Comparison of ENCODE assay signal across 11 cellular contexts in genomic region chr4:7817877-7818675, GRCh38.
A peak's percentile ranks its signal among the peaks of the same experiment; 100 is the strongest.
DNase-seq lines count a peak whose midpoint lies in the region; ATAC-seq and TF ChIP-seq lines count a peak whose summit lies in the region.
"Had no signal": no experiment of that assay in that cellular context is flagged by ENCODE, and none has a peak within 500 bp of the region (broad histone marks: within the 10 kb centered on the region; RNA-seq: fewer than 3 reads in every experiment).

No MANE protein-coding gene starts in this region.

- no peaks in the 10 kb centered on the region for H4K20me1 ChIP-seq in SK-N-SH (ENCODE audit: insufficient read depth)

- peaks cover 8 to 37% (median 16%) of the 10 kb centered on the region in 3 donors for H3K36me3 Mint-ChIP-seq in immature natural killer cell

- TF ChIP-seq CTCF in SK-N-SH (IDR thresholded peaks at IDR 0.05) (no peak), transverse colon (IDR thresholded peaks at IDR 0.05) (no peak)

- TF ChIP-seq RAD21 in SK-N-SH (IDR thresholded peaks at IDR 0.05; ENCODE audit: low read length), result peak; percentile 36

- H2AFZ ChIP-seq in SK-N-SH (ENCODE audit: low read depth), result no peak overlapping the region

- CTCF ChIA-PET in SK-N-SH (lab: Yijun Ruan, JAX), result interaction anchor here (0.6 to 17.8 kb wide), 11 partner anchors 13 to 661 kb away, joined by 3 to 228 read pairs (median 4); no protein-coding TSS in a partner anchor

- TF ChIP-seq EP300 in SK-N-SH (IDR thresholded peaks at IDR 0.05; ENCODE audit: borderline replicate concordance in 1 of 2, low read depth in 1 of 2, low read length in 1 of 2) (peak in 1 of 2 experiments; percentile 92; a peak in 2 of 4 replicates), transverse colon (IDR thresholded peaks at IDR 0.05; ENCODE audit: low read depth) (no peak)

- ATAC-seq in left cardiac atrium (peak; percentile 32 to 43), GM21723 (IDR thresholded peaks at IDR 0.05; ENCODE audit: unreplicated experiment) (no peak)

- peak overlapping the region; percentile 5; the same call in 1 of the 2 replicates for H3K9ac ChIP-seq in SK-N-SH

- peaks cover 58 to 79% of the 10 kb centered on the region in 2 experiments for H3K36me3 ChIP-seq in SK-N-SH (replicated peaks in 1 of 2; ENCODE audit: control insufficient read depth in 1 of 2, insufficient read depth in 2 of 2, low read length in 1 of 2)
- peaks cover 0 to 22% (median 7%) of the 10 kb centered on the region in 4 donors for H3K36me3 ChIP-seq in transverse colon

- H3F3A ChIP-seq in SK-N-SH (replicated peaks; ENCODE audit: insufficient read depth), result peaks cover 48% of the 10 kb centered on the region

- intact Hi-C loops in left cardiac atrium (cut with DNase I) (no loop called here), transverse colon (cut with DNase I; ENCODE audit: low total_unique reads) (no loop called here)

- 57% methylated on average over 9 of the region's 9 CpGs for WGBS in SK-N-SH (ENCODE audit: low lambda C conversion rate)
- WGBS in transverse colon (ENCODE audit: low coverage in 1 of 2), 2 donors, result 67 to 77% methylated on average over 7 to 9 of the region's 9 CpGs

- no peak for TF ChIP-seq POLR2A in transverse colon (IDR thresholded peaks at IDR 0.05)

- peak overlapping the region; percentile 26; the same call in 1 of the 2 replicates for H3K4me2 ChIP-seq in SK-N-SH

- in situ Hi-C loops in transverse colon (cut with MboI; ENCODE audit: low pct_ligation_motif_present in 1 of 4, low pct_unique_long_range_greater_than_20kb in 1 of 4, low sequenced_read_pairs in 3 of 4), result no loop called here

- no peak overlapping the region for H3K27ac Mint-ChIP-seq in immature natural killer cell

- no peak overlapping the region for H3K4me3 ChIP-seq in SK-N-SH (ENCODE audit: low read depth in 2 of 2, low read length in 1 of 2)
- H3K4me3 ChIP-seq in transverse colon, result no peak overlapping the region
- H3K4me3 ChIP-seq: lung had no signal

- POLR2A ChIA-PET in SK-N-SH (lab: Yijun Ruan, JAX), result interaction anchor here (0.8 kb wide), 1 partner anchor 87 kb away, joined by 3 read pairs; no protein-coding TSS in a partner anchor

- H3K4me1 ChIP-seq in SK-N-SH (ENCODE audit: control insufficient read depth in 1 of 2, insufficient read depth in 2 of 2, low read depth in 1 of 2, low read length in 1 of 2) (peaks cover 29 to 73% of the 10 kb centered on the region in 2 experiments), transverse colon (peaks cover 4 to 52% (median 7%) of the 10 kb centered on the region in 4 donors)

- no peak overlapping the region for H3K4me3 Mint-ChIP-seq in immature natural killer cell

- DNase-seq in NCI-H2196 (lab: John Stamatoyannopoulos, UW; ENCODE audit: unreplicated experiment), result peak; percentile 26
- DNase-seq in NCI-H2196 treated with DMSO at 0.1 percent for 48 hours (lab: John Stamatoyannopoulos, UW; ENCODE audit: unreplicated experiment), result no peak
- peak; percentile 79 for DNase-seq in SK-N-SH
- peak; percentile 60 for DNase-seq in left cardiac atrium
- DNase-seq in transverse colon, result no peak
- DNase-seq in activated CD8-positive, alpha-beta memory T cell treated with anti-CD3 and anti-CD28 coated beads, Interleukin-2, amount 50 U/mL, for 48 hours, result no peak
- DNase-seq in immature natural killer cell, result no peak
- DNase-seq: DND-41, T-helper 2 cell had no signal

- peaks cover 0 to 3% (median 2%) of the 10 kb centered on the region in 3 donors for H3K27me3 Mint-ChIP-seq in immature natural killer cell (ENCODE audit: low read depth in 3 of 3)

- H3K9me3 Mint-ChIP-seq in immature natural killer cell, result no peaks in the 10 kb centered on the region

- H3K9me2 ChIP-seq in SK-N-SH, result no peaks in the 10 kb centered on the region

- H3K4me1 Mint-ChIP-seq in immature natural killer cell, result no peaks in the 10 kb centered on the region

- H3K27me3 ChIP-seq in SK-N-SH (ENCODE audit: insufficient read depth) (no peaks in the 10 kb centered on the region), transverse colon (no peaks in the 10 kb centered on the region)

- H3K79me2 ChIP-seq in SK-N-SH (ENCODE audit: insufficient read depth), result peaks cover 100% of the 10 kb centered on the region

- H3K27ac ChIP-seq in SK-N-SH (ENCODE audit: low read depth in 2 of 2, low read length in 1 of 2) (peak overlapping the region; percentile 97 to 99), transverse colon (peak overlapping the region; percentile 51 to 83 (median 57))

- H3K9me3 ChIP-seq in SK-N-SH (no peaks in the 10 kb centered on the region), transverse colon (no peaks in the 10 kb centered on the region)

TF ChIP-seq in SK-N-SH, 30 proteins besides CTCF, POLR2A, EP300 and RAD21 (continues in another document):
- no peak for TF ChIP-seq POLR2AphosphoS5 (IDR thresholded peaks at IDR 0.05; ENCODE audit: low read depth, low read length)
- TF ChIP-seq GATA2 (CRISPR knock-in tag; IDR thresholded peaks at IDR 0.05), result peak; percentile 87
- TF ChIP-seq ELF1 (IDR thresholded peaks at IDR 0.05), result no peak
- TF ChIP-seq USF2 (IDR thresholded peaks at IDR 0.05; ENCODE audit: borderline replicate concordance, low read depth, low read length), result no peak; the same call in 1 of the 2 replicates
- peak; percentile 76; the same call in 1 of the 2 replicates for TF ChIP-seq RCOR1 (IDR thresholded peaks at IDR 0.05; ENCODE audit: low read length)
- peak; percentile 93 for TF ChIP-seq MXI1 (IDR thresholded peaks at IDR 0.05; ENCODE audit: low read depth, low read length)
- no peak for TF ChIP-seq JUND (IDR thresholded peaks at IDR 0.05)
- TF ChIP-seq, protein P1, sequence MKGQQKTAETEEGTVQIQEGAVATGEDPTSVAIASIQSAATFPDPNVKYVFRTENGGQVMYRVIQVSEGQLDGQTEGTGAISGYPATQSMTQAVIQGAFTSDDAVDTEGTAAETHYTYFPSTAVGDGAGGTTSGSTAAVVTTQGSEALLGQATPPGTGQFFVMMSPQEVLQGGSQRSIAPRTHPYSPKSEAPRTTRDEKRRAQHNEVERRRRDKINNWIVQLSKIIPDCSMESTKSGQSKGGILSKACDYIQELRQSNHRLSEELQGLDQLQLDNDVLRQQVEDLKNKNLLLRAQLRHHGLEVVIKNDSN (IDR thresholded peaks at IDR 0.05; ENCODE audit: borderline replicate concordance, low read depth), result no peak
- no peak for TF ChIP-seq IRF3 (IDR thresholded peaks at IDR 0.05; ENCODE audit: low read depth, low read length)
- TF ChIP-seq CHD2 (IDR thresholded peaks at IDR 0.05; ENCODE audit: low read length, partially characterized antibody), result peak; percentile 74
- no peak for TF ChIP-seq REST (IDR thresholded peaks at IDR 0.05; ENCODE audit: low read depth, low read length)
- TF ChIP-seq, protein P2, sequence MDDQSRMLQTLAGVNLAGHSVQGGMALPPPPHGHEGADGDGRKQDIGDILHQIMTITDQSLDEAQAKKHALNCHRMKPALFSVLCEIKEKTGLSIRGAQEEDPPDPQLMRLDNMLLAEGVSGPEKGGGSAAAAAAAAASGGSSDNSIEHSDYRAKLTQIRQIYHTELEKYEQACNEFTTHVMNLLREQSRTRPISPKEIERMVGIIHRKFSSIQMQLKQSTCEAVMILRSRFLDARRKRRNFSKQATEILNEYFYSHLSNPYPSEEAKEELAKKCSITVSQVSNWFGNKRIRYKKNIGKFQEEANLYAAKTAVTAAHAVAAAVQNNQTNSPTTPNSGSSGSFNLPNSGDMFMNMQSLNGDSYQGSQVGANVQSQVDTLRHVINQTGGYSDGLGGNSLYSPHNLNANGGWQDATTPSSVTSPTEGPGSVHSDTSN (IDR thresholded peaks at IDR 0.05), result no peak
- no peak for TF ChIP-seq YY1 (IDR thresholded peaks at IDR 0.05; ENCODE audit: low read depth)

Comparison
In these comparisons a context has a peak if more than half of its experiments do, and no peak if none do; other contexts are left out.
1. DNase-seq: peak in NCI-H2196 (single experiment), SK-N-SH (single experiment) and left cardiac atrium (single experiment); none in NCI-H2196 treated with DMSO at 0.1 percent for 48 hours (single experiment), transverse colon (single experiment), activated CD8-positive, alpha-beta memory T cell treated with anti-CD3 and anti-CD28 coated beads, Interleukin-2, amount 50 U/mL, for 48 hours (single experiment) and immature natural killer cell (0 of 3).